In genomic region chr12:52307836-52308806, GRCh38 we compare ENCODE assay signal across 1 cellular context.
TF ChIP-seq lines count a peak whose summit lies in the region.

No MANE protein-coding gene starts in this region.

TF ChIP-seq in HepG2, 621 proteins besides CTCF, POLR2A, EP300 and RAD21:
- TF ChIP-seq POLR2G (IDR thresholded peaks at IDR 0.05; ENCODE audit: low read depth, low read length) (no peak), IRF9 (CRISPR knock-in tag; IDR thresholded peaks at IDR 0.05; ENCODE audit: borderline replicate concordance) (peak; percentile 31; the same call in 1 of the 2 replicates), ZNF512 (CRISPR knock-in tag; IDR thresholded peaks at IDR 0.05) (no peak), SPEN (CRISPR knock-in tag; IDR thresholded peaks at IDR 0.05; ENCODE audit: low read depth) (0 out of 2 replicates have a peak, but pooled peaks have one; percentile 23), HNRNPLL (IDR thresholded peaks at IDR 0.05; ENCODE audit: low read depth, low read length, poor library complexity, severe bottlenecking) (peak; percentile 53), ZFP41 (CRISPR knock-in tag; IDR thresholded peaks at IDR 0.05; ENCODE audit: borderline replicate concordance) (no peak), ZNF687 (CRISPR knock-in tag; IDR thresholded peaks at IDR 0.05) (0 out of 2 replicates have a peak, but pooled peaks have one; percentile 22), UBTF (CRISPR knock-in tag; IDR thresholded peaks at IDR 0.05) (peak; percentile 36; the same call in 1 of the 2 replicates), ZNF264 (CRISPR knock-in tag; IDR thresholded peaks at IDR 0.05) (no peak), ZNF563 (CRISPR knock-in tag; IDR thresholded peaks at IDR 0.05) (no peak), ZNF816 (CRISPR knock-in tag; IDR thresholded peaks at IDR 0.05; ENCODE audit: borderline replicate concordance) (no peak), ZNF768 (CRISPR knock-in tag; IDR thresholded peaks at IDR 0.05) (0 out of 2 replicates have a peak, but pooled peaks have one; percentile 11), ZBTB14 (CRISPR knock-in tag; IDR thresholded peaks at IDR 0.05) (peak; percentile 25; the same call in 1 of the 2 replicates), ZNF800 (CRISPR knock-in tag; IDR thresholded peaks at IDR 0.05) (peak; percentile 94)
TF ChIP-seq in HepG2: peak in this region for 8.
